1 cellular context compared by ENCODE assay signal in the genomic region with DNA sequence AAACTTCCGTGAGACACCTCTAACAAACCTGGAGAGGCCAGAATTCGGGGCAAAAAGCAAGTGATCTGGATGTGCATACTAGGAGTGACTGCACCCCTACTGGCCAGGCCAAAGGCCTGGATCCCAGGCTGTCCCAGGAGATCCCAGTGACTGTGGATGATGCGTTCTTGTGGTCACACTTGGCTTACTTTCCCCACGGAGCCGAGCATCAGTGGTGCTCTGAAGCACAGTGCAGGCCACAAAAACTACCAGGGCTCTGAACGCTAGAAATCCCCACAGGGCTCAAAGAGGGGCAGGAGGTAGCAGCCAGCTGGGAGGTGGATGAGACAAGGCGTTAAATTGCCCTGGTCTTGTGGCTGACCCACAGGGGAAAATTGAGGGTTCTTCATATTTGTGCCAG.
A peak's percentile ranks its signal among the peaks of the same experiment; 100 is the strongest.
TF ChIP-seq lines count a peak whose summit lies in the region.

No MANE protein-coding gene starts in this region.

TF ChIP-seq in GM12878, 131 proteins besides CTCF, POLR2A, EP300 and RAD21:
- TF ChIP-seq, protein P1, sequence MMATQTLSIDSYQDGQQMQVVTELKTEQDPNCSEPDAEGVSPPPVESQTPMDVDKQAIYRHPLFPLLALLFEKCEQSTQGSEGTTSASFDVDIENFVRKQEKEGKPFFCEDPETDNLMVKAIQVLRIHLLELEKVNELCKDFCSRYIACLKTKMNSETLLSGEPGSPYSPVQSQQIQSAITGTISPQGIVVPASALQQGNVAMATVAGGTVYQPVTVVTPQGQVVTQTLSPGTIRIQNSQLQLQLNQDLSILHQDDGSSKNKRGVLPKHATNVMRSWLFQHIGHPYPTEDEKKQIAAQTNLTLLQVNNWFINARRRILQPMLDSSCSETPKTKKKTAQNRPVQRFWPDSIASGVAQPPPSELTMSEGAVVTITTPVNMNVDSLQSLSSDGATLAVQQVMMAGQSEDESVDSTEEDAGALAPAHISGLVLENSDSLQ (IDR thresholded peaks at IDR 0.05) = no peak
- TF ChIP-seq IKZF1 (conservative IDR thresholded peaks at IDR 0.05) = 0 out of 2 replicates have a peak, but pooled peaks have one; percentile 18
- TF ChIP-seq PAX5 (IDR thresholded peaks at IDR 0.05; ENCODE audit: borderline replicate concordance, low read depth, low read length) = peak; percentile 77; the same call in 1 of the 2 replicates
- TF ChIP-seq RUNX3 (IDR thresholded peaks at IDR 0.05; ENCODE audit: low read length) = peak; percentile 29
- TF ChIP-seq NFIC (IDR thresholded peaks at IDR 0.05; ENCODE audit: low read depth, low read length) = no peak
- TF ChIP-seq ZNF207 (IDR thresholded peaks at IDR 0.05; ENCODE audit: borderline replicate concordance) = no peak
- TF ChIP-seq ASH2L (IDR thresholded peaks at IDR 0.05; ENCODE audit: borderline replicate concordance, low read depth) = no peak
